ENCODE assay signal across 8 cellular contexts in genomic region chr14:102362545-102363181, GRCh38. TPM values are rescaled to one million over a fixed set of nuclear protein-coding genes. Genes with fewer than 3 reads are reported as not detected.
DNase-seq lines count a peak whose midpoint lies in the region; ATAC-seq and TF ChIP-seq lines count a peak whose summit lies in the region.

CINP (minus strand) TSS chr14:102362890; CDS start chr14:102362851, 39 bp downstream.
TECPR2 (plus strand) TSS chr14:102362941; CDS start chr14:102376722, 13,781 bp downstream.

- H3K4me1 ChIP-seq in liver (ENCODE audit: control insufficient read depth in 4 of 4, insufficient read depth in 4 of 4, low read length in 3 of 4): peaks cover 6 to 19% (median 16%) of the 10 kb centered on the region in 4 donors

- no peak for TF ChIP-seq RAD21 in liver (IDR thresholded peaks at IDR 0.05)

- H3K27me3 Mint-ChIP-seq in CD14-positive monocyte (ENCODE audit: low read depth in 3 of 3): peaks cover 0 to 2% (median 0%) of the 10 kb centered on the region in 3 donors

- H3K36me3 ChIP-seq in liver (ENCODE audit: control insufficient read depth in 4 of 4, insufficient read depth in 3 of 4, low read depth in 1 of 4, low read length in 3 of 4): peaks cover 4 to 9% (median 7%) of the 10 kb centered on the region in 4 donors

- H3K9me3 Mint-ChIP-seq in CD14-positive monocyte: peaks cover 0 to 2% (median 0%) of the 10 kb centered on the region in 7 donors

- peak within 1 kb of the TSS in 6 of 7 donors; percentile 96 to 99 (median 98) for H3K27ac Mint-ChIP-seq in CD14-positive monocyte

- H3K9ac ChIP-seq in liver (ENCODE audit: low read depth in 1 of 2, low read length in 2 of 2): peak within 1 kb of the TSS; percentile 83 to 98

- H3K27ac ChIP-seq in liver (ENCODE audit: low read depth in 1 of 2, low read length in 2 of 2): peak within 1 kb of the TSS; percentile 88 to 89

- H3K4me3 Mint-ChIP-seq in CD14-positive monocyte: peak within 1 kb of the TSS; percentile 94 to 96

- no peaks in the 10 kb centered on the region for H3K9me3 ChIP-seq in liver (ENCODE audit: control insufficient read depth in 4 of 4, low read length in 3 of 4)

- intact Hi-C loops in CD14-positive monocyte (cut with micrococcal nuclease): loop anchor here (5.0 to 10.0 kb wide), 4 partner anchors 45 to 275 kb away; partner anchors contain the start of genes ANKRD9 (in 1 of the 2), HSP90AA1 (in 1 of the 2) and ZNF839 (in 1 of the 2)

- no peaks in the 10 kb centered on the region for H3K27me3 ChIP-seq in liver (ENCODE audit: control insufficient read depth in 4 of 4, insufficient read depth in 4 of 4, low read length in 3 of 4)

- under 1% methylated on average over 58 of the region's 58 CpGs for whole genome bisulfite sequencing in liver

- DNase-seq in CD14-positive monocyte (ENCODE audit: low spot score): peak; percentile 98
- peak; percentile 95 for DNase-seq in NCI-H774 (lab: John Stamatoyannopoulos, UW)
- DNase-seq in activated CD4-positive, alpha-beta T cell treated with anti-CD3 and anti-CD28 coated beads, Interleukin-2, amount 50 U/mL, for 4 hours: peak; percentile 96 to 98
- DNase-seq in dermis blood vessel endothelial cell: peak; percentile 97
- DNase-seq in stimulated activated CD4-positive, alpha-beta T cell treated with anti-CD3 and anti-CD28 coated beads, Interleukin-4, amount 100 ng/mL, for 1 hour: peak; percentile 98

- peaks cover 15% of the 10 kb centered on the region for H3K4me1 Mint-ChIP-seq in CD14-positive monocyte

- H3K36me3 Mint-ChIP-seq in CD14-positive monocyte: peaks cover 26 to 28% of the 10 kb centered on the region in 2 donors

- TF ChIP-seq CTCF in CD14-positive monocyte (IDR thresholded peaks at IDR 0.05): no peak
- no peak for TF ChIP-seq CTCF in liver (IDR thresholded peaks at IDR 0.05; ENCODE audit: low read depth, low read length, missing input control)

- peak; percentile 93 for ATAC-seq in GM19397 (IDR thresholded peaks at IDR 0.05; ENCODE audit: unreplicated experiment)
- ATAC-seq in HG03565 (IDR thresholded peaks at IDR 0.05; ENCODE audit: unreplicated experiment): peak; percentile 80

- peak within 1 kb of the TSS; percentile 78 to 99 (median 97) for H3K4me3 ChIP-seq in liver (ENCODE audit: low read depth in 1 of 3, low read length in 3 of 3)

TF ChIP-seq in liver, 16 proteins besides CTCF, POLR2A, EP300 and RAD21:
- TF ChIP-seq GABPA (IDR thresholded peaks at IDR 0.05 in 1 of 2, conservative IDR thresholded peaks at IDR 0.05 in 1 of 2) (peak; percentile 77 to 93), HNF4G (IDR thresholded peaks at IDR 0.05) (no peak), JUND (IDR thresholded peaks at IDR 0.05) (no peak), NR2F2 (IDR thresholded peaks at IDR 0.05) (no peak), MAX (IDR thresholded peaks at IDR 0.05) (no peak), SP1 (IDR thresholded peaks at IDR 0.05) (peak; percentile 16), YY1 (IDR thresholded peaks at IDR 0.05) (peak; percentile 78)
- TF ChIP-seq, protein P1, sequence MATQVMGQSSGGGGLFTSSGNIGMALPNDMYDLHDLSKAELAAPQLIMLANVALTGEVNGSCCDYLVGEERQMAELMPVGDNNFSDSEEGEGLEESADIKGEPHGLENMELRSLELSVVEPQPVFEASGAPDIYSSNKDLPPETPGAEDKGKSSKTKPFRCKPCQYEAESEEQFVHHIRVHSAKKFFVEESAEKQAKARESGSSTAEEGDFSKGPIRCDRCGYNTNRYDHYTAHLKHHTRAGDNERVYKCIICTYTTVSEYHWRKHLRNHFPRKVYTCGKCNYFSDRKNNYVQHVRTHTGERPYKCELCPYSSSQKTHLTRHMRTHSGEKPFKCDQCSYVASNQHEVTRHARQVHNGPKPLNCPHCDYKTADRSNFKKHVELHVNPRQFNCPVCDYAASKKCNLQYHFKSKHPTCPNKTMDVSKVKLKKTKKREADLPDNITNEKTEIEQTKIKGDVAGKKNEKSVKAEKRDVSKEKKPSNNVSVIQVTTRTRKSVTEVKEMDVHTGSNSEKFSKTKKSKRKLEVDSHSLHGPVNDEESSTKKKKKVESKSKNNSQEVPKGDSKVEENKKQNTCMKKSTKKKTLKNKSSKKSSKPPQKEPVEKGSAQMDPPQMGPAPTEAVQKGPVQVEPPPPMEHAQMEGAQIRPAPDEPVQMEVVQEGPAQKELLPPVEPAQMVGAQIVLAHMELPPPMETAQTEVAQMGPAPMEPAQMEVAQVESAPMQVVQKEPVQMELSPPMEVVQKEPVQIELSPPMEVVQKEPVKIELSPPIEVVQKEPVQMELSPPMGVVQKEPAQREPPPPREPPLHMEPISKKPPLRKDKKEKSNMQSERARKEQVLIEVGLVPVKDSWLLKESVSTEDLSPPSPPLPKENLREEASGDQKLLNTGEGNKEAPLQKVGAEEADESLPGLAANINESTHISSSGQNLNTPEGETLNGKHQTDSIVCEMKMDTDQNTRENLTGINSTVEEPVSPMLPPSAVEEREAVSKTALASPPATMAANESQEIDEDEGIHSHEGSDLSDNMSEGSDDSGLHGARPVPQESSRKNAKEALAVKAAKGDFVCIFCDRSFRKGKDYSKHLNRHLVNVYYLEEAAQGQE (IDR thresholded peaks at IDR 0.05): no peak

RNA-seq across cellular contexts. Expression of gene CINP, which starts in this region (rescaled TPM):
- polyA plus RNA-seq in CD14-positive monocyte: 10 to 100 TPM; 57.1 to 58.5 TPM
- total RNA-seq in dermis blood vessel endothelial cell: 57.9 and 61.9 TPM in 2 replicates
- total RNA-seq in liver: 10 to 100 TPM; 25.1 to 30.1 TPM
- 10 to 100 TPM; 30.3 to 34.6 TPM for polyA plus RNA-seq in liver

RNA-seq across cellular contexts. Expression of gene TECPR2, which starts in this region (rescaled TPM):
- polyA plus RNA-seq in CD14-positive monocyte: 1 to 10 TPM; 2.8 to 6.4 TPM
- total RNA-seq in dermis blood vessel endothelial cell: 14.6 and 25.4 TPM in 2 replicates
- total RNA-seq in liver: 10 to 100 TPM in 1 of 2 donors, 1 to 10 TPM in 1; 6.3 to 12.6 TPM
- 1 to 10 TPM; 2.0 to 4.1 TPM for polyA plus RNA-seq in liver

Comparison
In these comparisons a context has a peak if more than half of its experiments do, and no peak if none do; other contexts are left out.
1. Peak in every context shown above with its lines: DNase-seq, ATAC-seq, H3K4me3 ChIP-seq and H3K27ac ChIP-seq.